8 cellular contexts compared by ENCODE assay signal in genomic region chr9:22238809-22239684, GRCh38.
DNase-seq lines count a peak whose midpoint lies in the region; ATAC-seq and TF ChIP-seq lines count a peak whose summit lies in the region.

No MANE protein-coding gene starts in this region.

- TF ChIP-seq POLR2A in transverse colon (IDR thresholded peaks at IDR 0.05) = no peak

- H3K9me3 Mint-ChIP-seq in glutamatergic neuron (ENCODE audit: unreplicated experiment) = no peaks in the 10 kb centered on the region

- H3K9ac ChIP-seq in BLaER1 = no peak overlapping the region

- H3K36me3 ChIP-seq in BLaER1 (no peaks in the 10 kb centered on the region), transverse colon (no peaks in the 10 kb centered on the region)

- H3K36me3 Mint-ChIP-seq in glutamatergic neuron (ENCODE audit: unreplicated experiment) = no peaks in the 10 kb centered on the region

- H3K27ac Mint-ChIP-seq in glutamatergic neuron (ENCODE audit: unreplicated experiment) = no peak overlapping the region

- 13 to 17% methylated on average over 7 to 9 of the region's 9 CpGs for WGBS in transverse colon (ENCODE audit: low coverage in 1 of 2), 2 donors

- TF ChIP-seq EP300 in transverse colon (IDR thresholded peaks at IDR 0.05; ENCODE audit: low read depth) = no peak

- intact Hi-C loops in transverse colon (cut with DNase I; ENCODE audit: low total_unique reads) = no loop called here

- ATAC-seq in HG02623 (IDR thresholded peaks at IDR 0.05; ENCODE audit: unreplicated experiment) = no peak
- ATAC-seq in GM18858 (IDR thresholded peaks at IDR 0.05; ENCODE audit: unreplicated experiment) = no peak
- ATAC-seq in GM21423 (IDR thresholded peaks at IDR 0.05; ENCODE audit: unreplicated experiment) = no peak

- H3K27me3 Mint-ChIP-seq in glutamatergic neuron (ENCODE audit: unreplicated experiment) = no peaks in the 10 kb centered on the region

- DNase-seq in HFF-Myc (ENCODE audit: extremely low read depth, low read depth) = no peak
- peak; percentile 75 for DNase-seq in SW480 (ENCODE audit: low spot score)
- DNase-seq in glutamatergic neuron = no peak
- no peak for DNase-seq in transverse colon

- no peak overlapping the region for H3K4me3 Mint-ChIP-seq in glutamatergic neuron (ENCODE audit: unreplicated experiment)

- TF ChIP-seq CTCF in HFF-Myc (IDR thresholded peaks at IDR 0.05; ENCODE audit: low read depth, low read length, missing control alignments) (peak; percentile 59), glutamatergic neuron (IDR thresholded peaks at IDR 0.05; ENCODE audit: partially characterized antibody, unreplicated experiment) (peak; percentile 55), transverse colon (IDR thresholded peaks at IDR 0.05) (peak; percentile 25 to 46 (median 39))

- 0 out of 2 replicates have a peak overlapping the region, but pooled peaks have one; percentile 28 for H3K27ac ChIP-seq in BLaER1
- no peak overlapping the region for H3K27ac ChIP-seq in transverse colon

- no peak overlapping the region for H3K4me3 ChIP-seq in BLaER1
- H3K4me3 ChIP-seq in HFF-Myc (replicated peaks; ENCODE audit: low read depth, low read length) = peak overlapping the region; percentile 5; the same call in 1 of the 2 replicates
- no peak overlapping the region for H3K4me3 ChIP-seq in transverse colon

- H4K20me1 ChIP-seq in BLaER1 = no peaks in the 10 kb centered on the region

- peaks cover 53% of the 10 kb centered on the region for H3K4me1 ChIP-seq in BLaER1
- peaks cover 0 to 6% (median 0%) of the 10 kb centered on the region in 4 donors for H3K4me1 ChIP-seq in transverse colon

- H3K27me3 ChIP-seq in BLaER1 = no peaks in the 10 kb centered on the region
- no peaks in the 10 kb centered on the region for H3K27me3 ChIP-seq in transverse colon

- H3K9me3 ChIP-seq in BLaER1 (peaks cover 9% of the 10 kb centered on the region; the same call in 1 of the 2 replicates), transverse colon (no peaks in the 10 kb centered on the region)

- H3K4me2 ChIP-seq in BLaER1 = peak overlapping the region; percentile 72; the same call in 1 of the 2 replicates

- H3K4me1 Mint-ChIP-seq in glutamatergic neuron (ENCODE audit: low read depth, unreplicated experiment) = peaks cover 3% of the 10 kb centered on the region

- in situ Hi-C loops in transverse colon (cut with MboI; ENCODE audit: low pct_ligation_motif_present in 1 of 4, low pct_unique_long_range_greater_than_20kb in 1 of 4, low sequenced_read_pairs in 3 of 4) = loop anchor here (5.0 to 25.0 kb wide), 4 partner anchors 227 to 424 kb away; partner anchors contain the start of genes CDKN2A (in 2 of the 4), CDKN2B-AS1 (in 2 of the 4) and CDKN2B (in 1 of the 4)
